In the genomic region with DNA sequence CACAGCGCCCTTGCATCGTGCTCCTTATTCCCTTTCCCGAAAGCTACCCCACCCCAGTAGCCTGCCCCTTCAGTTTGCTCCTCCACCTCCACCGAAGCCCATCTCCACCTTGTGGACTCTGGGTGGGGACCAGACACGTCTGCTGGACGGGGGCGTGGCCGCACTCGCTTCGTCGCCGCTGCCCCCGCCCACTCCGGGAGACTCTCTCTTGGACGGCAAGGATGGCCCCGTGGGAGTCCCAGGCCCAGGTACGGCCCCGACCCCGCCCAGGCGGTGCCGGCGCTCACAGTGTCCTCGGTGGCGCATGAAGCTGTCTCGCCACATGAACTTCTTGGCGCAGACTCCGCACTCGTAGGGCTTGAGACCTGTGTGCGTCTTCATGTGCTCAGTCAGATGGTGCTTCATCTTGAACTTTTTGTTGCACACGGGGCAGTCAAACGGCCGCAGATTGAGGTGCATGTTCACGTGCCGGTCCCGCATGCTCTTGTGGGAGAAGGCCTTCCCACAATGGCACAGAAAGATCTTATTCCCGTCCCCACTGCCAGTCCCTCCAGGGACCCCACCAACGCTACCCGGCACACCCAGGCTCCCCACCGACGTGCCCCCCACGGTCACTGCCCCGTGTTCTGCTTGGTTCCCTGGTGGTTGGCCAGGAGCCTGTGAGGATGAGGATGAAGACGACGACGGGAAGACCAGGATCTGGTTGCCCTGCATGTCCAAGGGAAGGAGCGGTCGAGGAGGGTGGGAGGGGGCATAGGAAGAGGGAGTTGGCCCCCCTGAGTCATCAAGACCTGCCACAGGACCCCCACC, we compare ENCODE assay signal across 8 cellular contexts. TPM values are rescaled to one million over a fixed set of nuclear protein-coding genes. Genes with fewer than 3 reads are reported as not detected.
DNase-seq lines count a peak whose midpoint lies in the region; ATAC-seq and TF ChIP-seq lines count a peak whose summit lies in the region.

No MANE protein-coding gene starts in this region.

- H3K4me3 Mint-ChIP-seq in activated T-helper 1 cell treated with anti-CD3 and anti-CD28 coated beads, Interleukin-12 subunit alpha, Interleukin-12 subunit beta, Interleukin-2, Interleukin-4 antibody, amounts not matched to agents 30 ng/mL and 10 ng/mL and 1 ng/mL, durations not matched to agents 14 hours and 24 hours and 36 hours: peak overlapping the region; percentile 97

- H3K4me3 ChIP-seq in A673 (ENCODE audit: low read depth, low read length, poor library complexity, severe bottlenecking): peak overlapping the region; percentile 83
- peak overlapping the region; percentile 75 to 80 for H3K4me3 ChIP-seq in right atrium auricular region
- peak overlapping the region; percentile 61 to 89 (median 82) for H3K4me3 ChIP-seq in skin epidermis

- POLR2A ChIA-PET in A673 (lab: Charles Lee; ENCODE audit: low non-redundant PET): no interaction called here

- no TSS peak for BruUV-seq in A673 (replicated peaks; lab: Mats Ljungman, UMichigan)

- peak overlapping the region; percentile 99 for H3K27ac Mint-ChIP-seq in activated T-helper 1 cell treated with anti-CD3 and anti-CD28 coated beads, Interleukin-12 subunit alpha, Interleukin-12 subunit beta, Interleukin-2, Interleukin-4 antibody, amounts not matched to agents 30 ng/mL and 10 ng/mL and 1 ng/mL, durations not matched to agents 14 hours and 24 hours and 36 hours

- H3K4me1 ChIP-seq in A673 (ENCODE audit: insufficient read depth, low read length, poor library complexity, severe bottlenecking): peaks cover 30% of the 10 kb centered on the region
- H3K4me1 ChIP-seq in right atrium auricular region: peaks cover 0 to 63% of the 10 kb centered on the region in 2 donors

- H3K9me3 ChIP-seq in A673 (ENCODE audit: low read depth, low read length, poor library complexity, severe bottlenecking): no peaks in the 10 kb centered on the region
- no peaks in the 10 kb centered on the region for H3K9me3 ChIP-seq in right atrium auricular region

- H3K27ac ChIP-seq in A673 (ENCODE audit: low read depth, low read length, poor library complexity, severe bottlenecking): peak overlapping the region; percentile 82
- H3K27ac ChIP-seq in right atrium auricular region: peak overlapping the region; percentile 89 to 91
- peak overlapping the region in 20 of 21 experiments; percentile 89 to 100 (median 97) for H3K27ac ChIP-seq in skin epidermis

- H3K27me3 Mint-ChIP-seq in activated T-helper 1 cell treated with anti-CD3 and anti-CD28 coated beads, Interleukin-12 subunit alpha, Interleukin-12 subunit beta, Interleukin-2, Interleukin-4 antibody, amounts not matched to agents 30 ng/mL and 10 ng/mL and 1 ng/mL, durations not matched to agents 14 hours and 24 hours and 36 hours (ENCODE audit: insufficient read depth): no peaks in the 10 kb centered on the region

- H3K9me3 Mint-ChIP-seq in activated T-helper 1 cell treated with anti-CD3 and anti-CD28 coated beads, Interleukin-12 subunit alpha, Interleukin-12 subunit beta, Interleukin-2, Interleukin-4 antibody, amounts not matched to agents 30 ng/mL and 10 ng/mL and 1 ng/mL, durations not matched to agents 14 hours and 24 hours and 36 hours: no peaks in the 10 kb centered on the region

- intact Hi-C loops in A673 (cut with micrococcal nuclease; ENCODE audit: unreplicated experiment): loop anchor here (1.0 to 10.0 kb wide), 3 partner anchors 16 to 100 kb away; a partner anchor contains a TSS
- intact Hi-C loops in activated T-helper 1 cell treated with anti-CD3 and anti-CD28 coated beads, Interleukin-12 subunit alpha, Interleukin-12 subunit beta, Interleukin-2, Interleukin-4 antibody, amounts not matched to agents 30 ng/mL and 10 ng/mL and 1 ng/mL, durations not matched to agents 14 hours and 24 hours and 36 hours (cut with micrococcal nuclease): loop anchor here (1.0 to 5.0 kb wide), 9 partner anchors 8 to 473 kb away; a partner anchor contains a TSS

- peaks cover 67% of the 10 kb centered on the region for H3K4me1 Mint-ChIP-seq in activated T-helper 1 cell treated with anti-CD3 and anti-CD28 coated beads, Interleukin-12 subunit alpha, Interleukin-12 subunit beta, Interleukin-2, Interleukin-4 antibody, amounts not matched to agents 30 ng/mL and 10 ng/mL and 1 ng/mL, durations not matched to agents 14 hours and 24 hours and 36 hours (ENCODE audit: low read depth)

- ATAC-seq in GM19351 (IDR thresholded peaks at IDR 0.05; ENCODE audit: unreplicated experiment): no peak

- H3K36me3 ChIP-seq in A673 (ENCODE audit: insufficient read depth, low read length, poor library complexity, severe bottlenecking): peaks cover 28% of the 10 kb centered on the region
- H3K36me3 ChIP-seq in right atrium auricular region: peaks cover 21% of the 10 kb centered on the region

- peak; percentile 56 for DNase-seq in A673 (ENCODE audit: low spot score)
- peak; percentile 4 for DNase-seq in H4 (ENCODE audit: low spot score)
- DNase-seq in activated T-helper 1 cell treated with anti-CD3 and anti-CD28 coated beads, Interleukin-12 subunit alpha, Interleukin-12 subunit beta, Interleukin-2, Interleukin-4 antibody, amounts not matched to agents 30 ng/mL and 10 ng/mL and 1 ng/mL, durations not matched to agents 14 hours and 24 hours and 36 hours (ENCODE audit: low spot score): no peak
- no peak for DNase-seq in right atrium auricular region (ENCODE audit: low spot score)
- no peak for DNase-seq in MV-4-11 (lab: John Stamatoyannopoulos, UW)
- no peak for DNase-seq in effector CD8-positive, alpha-beta T cell (lab: John Stamatoyannopoulos, UW)

- CTCF ChIA-PET in A673 (lab: Charles Lee): no interaction called here

- peaks cover 52% of the 10 kb centered on the region for H3K36me3 Mint-ChIP-seq in activated T-helper 1 cell treated with anti-CD3 and anti-CD28 coated beads, Interleukin-12 subunit alpha, Interleukin-12 subunit beta, Interleukin-2, Interleukin-4 antibody, amounts not matched to agents 30 ng/mL and 10 ng/mL and 1 ng/mL, durations not matched to agents 14 hours and 24 hours and 36 hours (ENCODE audit: low read depth)

- no peaks in the 10 kb centered on the region for H3K27me3 ChIP-seq in A673 (replicated peaks; ENCODE audit: insufficient read depth, low read depth, low read length, poor library complexity)
- no peaks in the 10 kb centered on the region for H3K27me3 ChIP-seq in right atrium auricular region

- TF ChIP-seq CTCF in A673 (conservative IDR thresholded peaks at IDR 0.05; ENCODE audit: low read depth, low read length) (no peak), right atrium auricular region (IDR thresholded peaks at IDR 0.05) (no peak)

RNA-seq across cellular contexts. Expression of a gene that starts 1.3 kb away (rescaled TPM):
- total RNA-seq in A673 (2021) (83.2 and 87.8 TPM in 2 replicates), right atrium auricular region (100 to 1,000 TPM in 1 of 2 donors, 10 to 100 TPM in 1; 80.0 to 103 TPM)
- 56.5 and 69.8 TPM in 2 replicates for total RNA-seq in H4 (2014; rRNA removed; shearing (Covaris generic))
- total RNA-seq in activated T-helper 1 cell treated with anti-CD3 and anti-CD28 coated beads, Interleukin-12 subunit alpha, Interleukin-12 subunit beta, Interleukin-2, Interleukin-4 antibody, amounts not matched to agents 30 ng/mL and 10 ng/mL and 1 ng/mL, durations not matched to agents 14 hours and 24 hours and 36 hours: 264 and 265 TPM in 2 replicates

RNA-seq across cellular contexts. Expression of a gene that starts 2.4 kb away (rescaled TPM):
- 11.3 and 13.2 TPM in 2 replicates for total RNA-seq in A673 (2021)
- total RNA-seq in H4 (2014; rRNA removed; shearing (Covaris generic)): 7.9 and 11.3 TPM in 2 replicates
- total RNA-seq in activated T-helper 1 cell treated with anti-CD3 and anti-CD28 coated beads, Interleukin-12 subunit alpha, Interleukin-12 subunit beta, Interleukin-2, Interleukin-4 antibody, amounts not matched to agents 30 ng/mL and 10 ng/mL and 1 ng/mL, durations not matched to agents 14 hours and 24 hours and 36 hours: 12.5 and 14.7 TPM in 2 replicates
- total RNA-seq in right atrium auricular region: 10 to 100 TPM; 11.9 to 18.9 TPM

RNA-seq across cellular contexts. Expression of a gene that starts 7.6 kb away (rescaled TPM):
- 87.1 and 90.1 TPM in 2 replicates for total RNA-seq in A673 (2021)
- 45.4 and 73.9 TPM in 2 replicates for total RNA-seq in H4 (2014; rRNA removed; shearing (Covaris generic))
- total RNA-seq in activated T-helper 1 cell treated with anti-CD3 and anti-CD28 coated beads, Interleukin-12 subunit alpha, Interleukin-12 subunit beta, Interleukin-2, Interleukin-4 antibody, amounts not matched to agents 30 ng/mL and 10 ng/mL and 1 ng/mL, durations not matched to agents 14 hours and 24 hours and 36 hours: 66.3 and 69.3 TPM in 2 replicates
- total RNA-seq in right atrium auricular region: 10 to 100 TPM; 22.6 to 31.8 TPM

RNA-seq across cellular contexts. Expression of a gene that starts 16.4 kb away (rescaled TPM):
- total RNA-seq in A673 (2021) (48.8 and 50.4 TPM in 2 replicates), right atrium auricular region (10 to 100 TPM; 23.0 to 36.9 TPM)
- total RNA-seq in H4 (2014; rRNA removed; shearing (Covaris generic)): 14.7 and 17.5 TPM in 2 replicates
- total RNA-seq in activated T-helper 1 cell treated with anti-CD3 and anti-CD28 coated beads, Interleukin-12 subunit alpha, Interleukin-12 subunit beta, Interleukin-2, Interleukin-4 antibody, amounts not matched to agents 30 ng/mL and 10 ng/mL and 1 ng/mL, durations not matched to agents 14 hours and 24 hours and 36 hours: 27.6 and 28.0 TPM in 2 replicates

RNA-seq across cellular contexts. Expression of a gene that starts 25.7 kb away (rescaled TPM):
- total RNA-seq in A673 (2021) (70.0 and 83.4 TPM in 2 replicates), right atrium auricular region (10 to 100 TPM; 23.4 to 29.5 TPM)
- total RNA-seq in H4 (2014; rRNA removed; shearing (Covaris generic)): 85.0 and 105 TPM in 2 replicates
- total RNA-seq in activated T-helper 1 cell treated with anti-CD3 and anti-CD28 coated beads, Interleukin-12 subunit alpha, Interleukin-12 subunit beta, Interleukin-2, Interleukin-4 antibody, amounts not matched to agents 30 ng/mL and 10 ng/mL and 1 ng/mL, durations not matched to agents 14 hours and 24 hours and 36 hours: 122 and 126 TPM in 2 replicates

Comparison
In these comparisons a context has a peak if more than half of its experiments do, and no peak if none do; other contexts are left out.
1. DNase-seq: peak in A673 (single experiment) and H4 (single experiment); none in activated T-helper 1 cell treated with anti-CD3 and anti-CD28 coated beads, Interleukin-12 subunit alpha, Interleukin-12 subunit beta, Interleukin-2, Interleukin-4 antibody, amounts not matched to agents 30 ng/mL and 10 ng/mL and 1 ng/mL, durations not matched to agents 14 hours and 24 hours and 36 hours (single experiment), right atrium auricular region (single experiment), MV-4-11 (single experiment) and effector CD8-positive, alpha-beta T cell (single experiment).
2. Peak in every context shown above with its lines, with median percentiles within 50 percentile points of each other: H3K27ac ChIP-seq and H3K4me3 ChIP-seq.